ENCODE assay signal across 1 cellular context in the genomic region with DNA sequence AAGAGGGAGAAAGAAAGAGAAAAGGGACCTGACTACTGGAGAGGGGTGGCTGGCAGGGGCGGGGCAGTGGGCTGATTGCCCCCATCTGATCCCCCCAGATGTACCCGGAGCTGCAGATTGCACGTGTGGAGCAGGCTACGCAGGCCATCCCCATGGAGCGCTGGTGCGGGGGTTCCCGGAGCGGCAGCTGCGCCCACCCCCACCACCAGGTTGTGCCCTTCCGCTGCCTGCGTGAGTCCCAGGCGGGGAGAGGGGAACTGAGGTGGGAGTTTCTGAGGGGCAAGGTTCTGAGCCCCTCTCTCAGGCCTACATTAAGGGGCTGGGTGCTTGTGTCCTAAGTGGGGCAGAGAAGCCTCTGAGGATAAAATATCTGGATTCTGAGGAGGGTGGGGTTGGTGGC.
A peak's percentile ranks its signal among the peaks of the same experiment; 100 is the strongest.
TF ChIP-seq lines count a peak whose summit lies in the region.

No MANE protein-coding gene starts in this region.

TF ChIP-seq in K562, 482 proteins besides CTCF, POLR2A, EP300 and RAD21:
- TF ChIP-seq, protein P1, sequence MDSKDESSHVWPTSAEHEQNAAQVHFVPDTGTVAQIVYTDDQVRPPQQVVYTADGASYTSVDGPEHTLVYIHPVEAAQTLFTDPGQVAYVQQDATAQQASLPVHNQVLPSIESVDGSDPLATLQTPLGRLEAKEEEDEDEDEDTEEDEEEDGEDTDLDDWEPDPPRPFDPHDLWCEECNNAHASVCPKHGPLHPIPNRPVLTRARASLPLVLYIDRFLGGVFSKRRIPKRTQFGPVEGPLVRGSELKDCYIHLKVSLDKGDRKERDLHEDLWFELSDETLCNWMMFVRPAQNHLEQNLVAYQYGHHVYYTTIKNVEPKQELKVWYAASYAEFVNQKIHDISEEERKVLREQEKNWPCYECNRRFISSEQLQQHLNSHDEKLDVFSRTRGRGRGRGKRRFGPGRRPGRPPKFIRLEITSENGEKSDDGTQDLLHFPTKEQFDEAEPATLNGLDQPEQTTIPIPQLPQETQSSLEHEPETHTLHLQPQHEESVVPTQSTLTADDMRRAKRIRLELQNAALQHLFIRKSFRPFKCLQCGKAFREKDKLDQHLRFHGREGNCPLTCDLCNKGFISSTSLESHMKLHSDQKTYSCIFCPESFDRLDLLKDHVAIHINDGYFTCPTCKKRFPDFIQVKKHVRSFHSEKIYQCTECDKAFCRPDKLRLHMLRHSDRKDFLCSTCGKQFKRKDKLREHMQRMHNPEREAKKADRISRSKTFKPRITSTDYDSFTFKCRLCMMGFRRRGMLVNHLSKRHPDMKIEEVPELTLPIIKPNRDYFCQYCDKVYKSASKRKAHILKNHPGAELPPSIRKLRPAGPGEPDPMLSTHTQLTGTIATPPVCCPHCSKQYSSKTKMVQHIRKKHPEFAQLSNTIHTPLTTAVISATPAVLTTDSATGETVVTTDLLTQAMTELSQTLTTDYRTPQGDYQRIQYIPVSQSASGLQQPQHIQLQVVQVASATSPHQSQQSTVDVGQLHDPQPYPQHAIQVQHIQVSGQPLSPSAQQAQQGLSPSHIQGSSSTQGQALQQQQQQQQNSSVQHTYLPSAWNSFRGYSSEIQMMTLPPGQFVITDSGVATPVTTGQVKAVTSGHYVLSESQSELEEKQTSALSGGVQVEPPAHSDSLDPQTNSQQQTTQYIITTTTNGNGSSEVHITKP (IDR thresholded peaks at IDR 0.05; ENCODE audit: partially characterized antibody): peak; percentile 32
- TF ChIP-seq ZNF431 (CRISPR knock-in tag; IDR thresholded peaks at IDR 0.05): no peak
- TF ChIP-seq, protein P2, sequence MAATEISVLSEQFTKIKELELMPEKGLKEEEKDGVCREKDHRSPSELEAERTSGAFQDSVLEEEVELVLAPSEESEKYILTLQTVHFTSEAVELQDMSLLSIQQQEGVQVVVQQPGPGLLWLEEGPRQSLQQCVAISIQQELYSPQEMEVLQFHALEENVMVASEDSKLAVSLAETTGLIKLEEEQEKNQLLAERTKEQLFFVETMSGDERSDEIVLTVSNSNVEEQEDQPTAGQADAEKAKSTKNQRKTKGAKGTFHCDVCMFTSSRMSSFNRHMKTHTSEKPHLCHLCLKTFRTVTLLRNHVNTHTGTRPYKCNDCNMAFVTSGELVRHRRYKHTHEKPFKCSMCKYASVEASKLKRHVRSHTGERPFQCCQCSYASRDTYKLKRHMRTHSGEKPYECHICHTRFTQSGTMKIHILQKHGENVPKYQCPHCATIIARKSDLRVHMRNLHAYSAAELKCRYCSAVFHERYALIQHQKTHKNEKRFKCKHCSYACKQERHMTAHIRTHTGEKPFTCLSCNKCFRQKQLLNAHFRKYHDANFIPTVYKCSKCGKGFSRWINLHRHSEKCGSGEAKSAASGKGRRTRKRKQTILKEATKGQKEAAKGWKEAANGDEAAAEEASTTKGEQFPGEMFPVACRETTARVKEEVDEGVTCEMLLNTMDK (IDR thresholded peaks at IDR 0.05; ENCODE audit: borderline replicate concordance, insufficient read depth, low read depth, low read length, poor library complexity, severe bottlenecking): peak; percentile 10
TF ChIP-seq in K562: peak in this region for 2.
